Comparison of ENCODE assay signal across 11 cellular contexts in genomic region chr11:21933095-21933494, GRCh38.
DNase-seq lines count a peak whose midpoint lies in the region; ATAC-seq and TF ChIP-seq lines count a peak whose summit lies in the region.
"Had no signal": no experiment of that assay in that cellular context is flagged by ENCODE, and none has a peak within 500 bp of the region (broad histone marks: within the 10 kb centered on the region; RNA-seq: fewer than 3 reads in every experiment).

No MANE protein-coding gene starts in this region.

- no peak for TF ChIP-seq POLR2A in lower leg skin (IDR thresholded peaks at IDR 0.05)

- no peak for DNase-seq in heart right ventricle
- no peak for DNase-seq in Right ventricle myocardium inferior (ENCODE audit: missing footprints)
- DNase-seq in NCI-H69 (lab: John Stamatoyannopoulos, UW) = peak; percentile 26
- DNase-seq in epithelial cell of proximal tubule (ENCODE audit: low read depth) = no peak
- DNase-seq in DMS114 treated with DMSO at 0.1 percent for 48 hours (lab: John Stamatoyannopoulos, UW; ENCODE audit: unreplicated experiment) = no peak
- no peak for DNase-seq in NCI-H1417 treated with DMSO at 0.1 percent for 48 hours (lab: John Stamatoyannopoulos, UW)
- DNase-seq in superior temporal gyrus (ENCODE audit: extremely low spot score) = no peak
- DNase-seq in lower leg skin (ENCODE audit: low spot score in 2 of 2) = no peak
- DNase-seq: activated CD4-positive, alpha-beta T cell treated with anti-CD3 and anti-CD28 coated beads, Interleukin-2, amount 50 U/mL, for 4 hours; CD4-positive, alpha-beta memory T cell had no signal

- 43 to 49% methylated on average over 1 of the region's 1 CpG for WGBS in heart right ventricle, 2 donors
- 36 to 51% methylated on average over 1 of the region's 1 CpG for WGBS in lower leg skin, 2 donors

- no peaks in the 10 kb centered on the region for H3K27me3 ChIP-seq in heart right ventricle
- H3K27me3 ChIP-seq: neutrophil had no signal

- no peaks in the 10 kb centered on the region for H3K9me3 ChIP-seq in heart right ventricle
- H3K9me3 ChIP-seq: neutrophil had no signal

- H3K36me3 ChIP-seq in heart right ventricle = no peaks in the 10 kb centered on the region
- H3K36me3 ChIP-seq: neutrophil had no signal

- peak; percentile 21 to 57 (median 39) for TF ChIP-seq CTCF in heart right ventricle (IDR thresholded peaks at IDR 0.05)
- TF ChIP-seq CTCF in epithelial cell of proximal tubule (conservative IDR thresholded peaks at IDR 0.05; ENCODE audit: low read depth, low read length) = peak; percentile 68
- TF ChIP-seq CTCF in lower leg skin (IDR thresholded peaks at IDR 0.05) = no peak

- H3K4me1 ChIP-seq in heart right ventricle = no peaks in the 10 kb centered on the region

- H3K4me3 ChIP-seq in heart right ventricle (no peak overlapping the region), epithelial cell of proximal tubule (ENCODE audit: low read depth, low read length) (no peak overlapping the region), lower leg skin (ENCODE audit: low read depth, poor library complexity, severe bottlenecking) (no peak overlapping the region)

- H3K27ac ChIP-seq in heart right ventricle = no peak overlapping the region
- H3K27ac ChIP-seq: neutrophil had no signal

- intact Hi-C loops in heart right ventricle (cut with DNase I) (loop anchor here in 2 of 10 donors (5.0 to 10.0 kb wide), 2 partner anchors 52 to 199 kb away; no protein-coding TSS in a partner anchor), Right ventricle myocardium inferior (cut with DNase I) (loop anchor here (10.0 kb wide), 1 partner anchor 202 kb away; no protein-coding TSS in a partner anchor), lower leg skin (cut with DNase I; ENCODE audit: low total_unique reads) (no loop called here)

- ATAC-seq in heart right ventricle (no peak), Right ventricle myocardium inferior (no peak)

Comparison
In these comparisons a context has a peak if more than half of its experiments do, and no peak if none do; other contexts are left out.
1. CTCF ChIP-seq: peak in heart right ventricle (9 of 9) and epithelial cell of proximal tubule (single experiment); none in lower leg skin (0 of 3).